In genomic region chr17:78667741-78668640, GRCh38 we compare ENCODE assay signal across 28 cellular contexts.
DNase-seq lines count a peak whose midpoint lies in the region; ATAC-seq, FAIRE-seq and TF ChIP-seq lines count a peak whose summit lies in the region.
"Had no signal": no experiment of that assay in that cellular context is flagged by ENCODE, and none has a peak within 500 bp of the region (broad histone marks: within the 10 kb centered on the region; RNA-seq: fewer than 3 reads in every experiment).

No MANE protein-coding gene starts in this region.

- POLR2A ChIA-PET in HepG2 (lab: Yijun Ruan, JAX), result no interaction called here
- POLR2A ChIA-PET in endothelial cell of umbilical vein (lab: Charles Lee), result no interaction called here

- dilution Hi-C loops in endothelial cell of umbilical vein (cut with MboI; ENCODE audit: extremely low pct_ligation_motif_present, low sequenced_read_pairs), result no loop called here

- peak overlapping the region; percentile 18 for H3K4me3 Mint-ChIP-seq in T-helper 1 cell treated with Interleukin-12 subunit alpha and Interleukin-12 subunit beta and Interleukin-4 antibody, amounts not matched to agents 30 μg/mL and 1 μg/mL, for 36 hours
- H3K4me3 Mint-ChIP-seq: GM23338 had no signal

- in situ Hi-C loops in HepG2 (cut with HindIII; ENCODE audit: extremely low pct_ligation_motif_present, low pct_unique_long_range_greater_than_20kb), result no loop called here

- WGBS in HepG2 (ENCODE audit: low lambda C conversion rate), result 91% methylated on average over 30 of the region's 30 CpGs
- WGBS in right lobe of liver (ENCODE audit: insufficient coverage, low coverage, low lambda C conversion rate, missing lambda C conversion rate), result 87% methylated on average over 20 of the region's 30 CpGs

- H4K20me1 ChIP-seq in HepG2 (ENCODE audit: insufficient read depth, low read length) (no peaks in the 10 kb centered on the region), endothelial cell of umbilical vein (replicated peaks; ENCODE audit: control insufficient read depth, extremely low read depth, insufficient read depth, low read length) (no peaks in the 10 kb centered on the region)

- ATAC-seq in HepG2 (no peak), right lobe of liver (no peak), upper lobe of right lung (no peak)
- ATAC-seq: esophagus mucosa; GM23338; stimulated activated naive B cell treated with anti-CD40 and anti-IgM and Interleukin-4, amounts not matched to agents 10 μg/mL and 1 μg/mL and 100 μg/mL, for 72 hours had no signal

- TF ChIP-seq EP300 in HepG2 (IDR thresholded peaks at IDR 0.05; ENCODE audit: low read depth in 2 of 2, low read length in 2 of 2), result no peak
- TF ChIP-seq EP300 in HepG2 (CRISPR knock-in tag; IDR thresholded peaks at IDR 0.05; ENCODE audit: borderline replicate concordance), result no peak

- H3K9me3 Mint-ChIP-seq in T-helper 1 cell treated with Interleukin-12 subunit alpha and Interleukin-12 subunit beta and Interleukin-4 antibody, amounts not matched to agents 30 μg/mL and 1 μg/mL, for 36 hours, result no peaks in the 10 kb centered on the region
- H3K9me3 Mint-ChIP-seq: stimulated activated naive B cell treated with anti-CD40 and anti-IgM and Interleukin-4, amounts not matched to agents 10 μg/mL and 1 μg/mL and 100 μg/mL, for 72 hours had no signal

- H2AFZ ChIP-seq in HepG2 (ENCODE audit: low read length) (no peak overlapping the region), endothelial cell of umbilical vein (ENCODE audit: low read depth, low read length) (no peak overlapping the region)
- H2AFZ ChIP-seq: GM23338, hepatocyte had no signal

- H3K36me3 ChIP-seq in HepG2 (replicated peaks in 1 of 2; ENCODE audit: control insufficient read depth in 1 of 2, insufficient read depth in 2 of 2, low read length in 2 of 2), result peaks cover 0 to 1% of the 10 kb centered on the region in 2 experiments; a peak in 3 of 5 replicates
- no peaks in the 10 kb centered on the region for H3K36me3 ChIP-seq in right lobe of liver
- no peaks in the 10 kb centered on the region for H3K36me3 ChIP-seq in endothelial cell of umbilical vein (ENCODE audit: control insufficient read depth in 2 of 2, extremely low read depth in 1 of 2, insufficient read depth in 2 of 2, low read length in 2 of 2)
- no peaks in the 10 kb centered on the region for H3K36me3 ChIP-seq in upper lobe of right lung
- H3K36me3 ChIP-seq: prostate gland had no signal

- TF ChIP-seq CTCF in HepG2 (CRISPR knock-in tag; IDR thresholded peaks at IDR 0.05), result no peak
- TF ChIP-seq CTCF in right lobe of liver (IDR thresholded peaks at IDR 0.05), result no peak
- no peak for TF ChIP-seq CTCF in endothelial cell of umbilical vein (IDR thresholded peaks at IDR 0.05; ENCODE audit: extremely low read depth in 1 of 2, insufficient read depth in 1 of 2, low read depth in 1 of 2, low read length in 2 of 2)
- TF ChIP-seq CTCF in upper lobe of right lung (IDR thresholded peaks at IDR 0.05), result no peak

- CTCF ChIA-PET in HepG2 (lab: Yijun Ruan, JAX; ENCODE audit: low intra/inter-chr PET ratio, low total read pairs) (no interaction called here), endothelial cell of umbilical vein (lab: Charles Lee) (no interaction called here)

- no peak for TF ChIP-seq RAD21 in HepG2 (CRISPR knock-in tag; IDR thresholded peaks at IDR 0.05)

- peaks cover 47% of the 10 kb centered on the region for H3K36me3 Mint-ChIP-seq in T-helper 1 cell treated with Interleukin-12 subunit alpha and Interleukin-12 subunit beta and Interleukin-4 antibody, amounts not matched to agents 30 μg/mL and 1 μg/mL, for 36 hours (ENCODE audit: low read depth)

- TF ChIP-seq POLR2A in HepG2 (IDR thresholded peaks at IDR 0.05; ENCODE audit: insufficient read depth in 1 of 2, low read depth in 2 of 2, low read length in 2 of 2), result no peak
- no peak for TF ChIP-seq POLR2A in right lobe of liver (IDR thresholded peaks at IDR 0.05)
- no peak for TF ChIP-seq POLR2A in endothelial cell of umbilical vein (IDR thresholded peaks at IDR 0.05; ENCODE audit: low read depth, low read length)

- no peak for FAIRE-seq in HepG2 (lab: Jason Lieb, UNC)
- FAIRE-seq in endothelial cell of umbilical vein (lab: Jason Lieb, UNC), result peak; percentile 18
- FAIRE-seq: astrocyte had no signal

- H3K4me3 ChIP-seq in HepG2 (replicated peaks in 1 of 3; ENCODE audit: insufficient read depth in 1 of 3, low read depth in 2 of 3, low read length in 3 of 3), result no peak overlapping the region
- no peak overlapping the region for H3K4me3 ChIP-seq in right lobe of liver
- H3K4me3 ChIP-seq in endothelial cell of umbilical vein (replicated peaks in 1 of 3; ENCODE audit: insufficient read depth in 1 of 3, low read depth in 1 of 3, low read length in 3 of 3), result no peak overlapping the region
- no peak overlapping the region for H3K4me3 ChIP-seq in upper lobe of right lung
- H3K4me3 ChIP-seq: GM23338, hepatocyte, prostate gland, skin epidermis, tibial nerve had no signal

- H3K4me2 ChIP-seq in HepG2 (ENCODE audit: low read depth, low read length) (no peak overlapping the region), endothelial cell of umbilical vein (ENCODE audit: insufficient read depth, low read length) (no peak overlapping the region)
- H3K4me2 ChIP-seq: GM23338, hepatocyte had no signal

- H3K9me1 ChIP-seq in endothelial cell of umbilical vein (replicated peaks; ENCODE audit: control insufficient read depth, extremely low read depth, insufficient read depth, low read length), result no peaks in the 10 kb centered on the region

- H3K27me3 ChIP-seq in HepG2 (ENCODE audit: control insufficient read depth in 1 of 2, insufficient read depth in 2 of 2, low read length in 2 of 2), result no peaks in the 10 kb centered on the region
- H3K27me3 ChIP-seq in right lobe of liver, result no peaks in the 10 kb centered on the region
- H3K27me3 ChIP-seq in endothelial cell of umbilical vein (ENCODE audit: control insufficient read depth in 2 of 2, insufficient read depth in 2 of 2, low read length in 2 of 2), result peaks cover 0 to 3% of the 10 kb centered on the region in 2 experiments
- no peaks in the 10 kb centered on the region for H3K27me3 ChIP-seq in upper lobe of right lung
- H3K27me3 ChIP-seq: hepatocyte, tibial nerve had no signal

- intact Hi-C loops in HepG2 (cut with micrococcal nuclease; ENCODE audit: unreplicated experiment) (no loop called here), right lobe of liver (cut with DNase I) (no loop called here), endothelial cell of umbilical vein (cut with micrococcal nuclease) (no loop called here), upper lobe of right lung (cut with DNase I) (no loop called here)

- H3K79me2 ChIP-seq in HepG2 (ENCODE audit: insufficient read depth, low read length) (no peaks in the 10 kb centered on the region), endothelial cell of umbilical vein (ENCODE audit: control insufficient read depth, insufficient read depth, low read length) (no peaks in the 10 kb centered on the region)
- H3K79me2 ChIP-seq: hepatocyte had no signal

- no peak for DNase-seq in T-helper 1 cell
- no peak for DNase-seq in HepG2 (ENCODE audit: low spot score)
- no peak for DNase-seq in right lobe of liver
- DNase-seq in endothelial cell of umbilical vein (ENCODE audit: low read depth, low spot score), result no peak
- DNase-seq in upper lobe of right lung, result peak; percentile 23
- DNase-seq in cerebellum (ENCODE audit: low spot score), result no peak
- DNase-seq in AG08396 (ENCODE audit: low spot score), result no peak
- DNase-seq: activated CD4-positive, alpha-beta T cell treated with anti-CD3 and anti-CD28 coated beads for 1 hour; AML-193; Calu3; effector CD4-positive, alpha-beta T cell; EL; foreskin melanocyte; NCI-H1092; NCI-H187 treated with DMSO at 0.1 percent for 48 hours; NCI-H2227 treated with DMSO at 0.1 percent for 48 hours; NCI-H748 treated with DMSO at 0.1 percent for 48 hours; stimulated activated CD4-positive, alpha-beta T cell treated with anti-CD3 and anti-CD28 coated beads, Interleukin-2, amount 100 ng/mL, for 24 hours; stimulated activated naive B cell treated with anti-CD40 and anti-IgM and Interleukin-4, amounts not matched to agents 10 μg/mL and 1 μg/mL and 100 μg/mL, for 72 hours had no signal

- H3K27ac Mint-ChIP-seq in T-helper 1 cell treated with Interleukin-12 subunit alpha and Interleukin-12 subunit beta and Interleukin-4 antibody, amounts not matched to agents 30 μg/mL and 1 μg/mL, for 36 hours, result peak overlapping the region; percentile 49
- H3K27ac Mint-ChIP-seq: GM23338 had no signal

- BruUV-seq in HepG2 (replicated peaks; lab: Mats Ljungman, UMichigan) (no TSS peak), endothelial cell of umbilical vein (replicated peaks; lab: Mats Ljungman, UMichigan) (no TSS peak)

- no peaks in the 10 kb centered on the region for H3K27me3 Mint-ChIP-seq in T-helper 1 cell treated with Interleukin-12 subunit alpha and Interleukin-12 subunit beta and Interleukin-4 antibody, amounts not matched to agents 30 μg/mL and 1 μg/mL, for 36 hours (ENCODE audit: low read depth)
- H3K27me3 Mint-ChIP-seq: stimulated activated naive B cell treated with anti-CD40 and anti-IgM and Interleukin-4, amounts not matched to agents 10 μg/mL and 1 μg/mL and 100 μg/mL, for 72 hours had no signal

- peaks cover 34% of the 10 kb centered on the region for H3K4me1 Mint-ChIP-seq in T-helper 1 cell treated with Interleukin-12 subunit alpha and Interleukin-12 subunit beta and Interleukin-4 antibody, amounts not matched to agents 30 μg/mL and 1 μg/mL, for 36 hours (ENCODE audit: low read depth)

- no peak overlapping the region for H3K27ac ChIP-seq in HepG2 (ENCODE audit: extremely low read length, insufficient read depth, low read length)
- H3K27ac ChIP-seq in right lobe of liver, result no peak overlapping the region
- no peak overlapping the region for H3K27ac ChIP-seq in endothelial cell of umbilical vein (ENCODE audit: insufficient read depth, low read depth, low read length)
- H3K27ac ChIP-seq in upper lobe of right lung, result no peak overlapping the region
- H3K27ac ChIP-seq: 22Rv1, hepatocyte, prostate gland, tibial nerve had no signal

- H3K9ac ChIP-seq in HepG2 (ENCODE audit: insufficient read depth, low read depth, low read length), result no peak overlapping the region
- no peak overlapping the region for H3K9ac ChIP-seq in endothelial cell of umbilical vein (replicated peaks; ENCODE audit: extremely low read depth, insufficient read depth, low read length)

- no peaks in the 10 kb centered on the region for H3K9me3 ChIP-seq in HepG2 (ENCODE audit: low read length)
- no peaks in the 10 kb centered on the region for H3K9me3 ChIP-seq in right lobe of liver
- H3K9me3 ChIP-seq in endothelial cell of umbilical vein (replicated peaks; ENCODE audit: control insufficient read depth, insufficient read depth, low read length), result no peaks in the 10 kb centered on the region
- no peaks in the 10 kb centered on the region for H3K9me3 ChIP-seq in upper lobe of right lung
- H3K9me3 ChIP-seq: prostate gland, tibial nerve had no signal

- H3K4me1 ChIP-seq in HepG2 (ENCODE audit: insufficient read depth, low read length) (peaks cover 42% of the 10 kb centered on the region), right lobe of liver (no peaks in the 10 kb centered on the region), endothelial cell of umbilical vein (ENCODE audit: control insufficient read depth, extremely low read depth, insufficient read depth, low read length) (peaks cover 24% of the 10 kb centered on the region), upper lobe of right lung (peaks cover 22% of the 10 kb centered on the region)

TF ChIP-seq in endothelial cell of umbilical vein, 7 proteins besides CTCF, POLR2A, EP300 and RAD21 (continues in another document):
- TF ChIP-seq JUN (IDR thresholded peaks at IDR 0.05; ENCODE audit: borderline replicate concordance, insufficient read depth, insufficient read length, low read depth), result no peak
